ENCODE assay signal across 1 cellular context in the genomic region with DNA sequence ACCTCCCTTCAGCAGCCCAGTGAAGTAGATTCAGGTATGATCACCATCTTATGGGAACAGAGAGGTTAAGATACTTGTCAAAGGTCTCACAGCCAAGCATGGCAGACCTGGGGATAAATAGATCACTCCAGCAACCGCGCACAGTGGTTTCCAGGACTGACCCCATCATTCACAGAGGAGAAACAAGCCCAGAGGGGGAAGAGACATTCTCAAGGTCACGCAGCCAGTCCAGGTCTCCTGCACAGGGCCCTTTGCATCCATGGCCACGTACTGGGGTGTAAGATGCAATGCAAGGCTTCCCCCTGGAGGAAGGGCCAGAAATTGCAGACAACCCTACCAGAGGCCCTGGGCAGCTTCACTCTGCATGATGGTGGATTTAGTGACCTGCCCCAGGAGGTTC.
A peak's percentile ranks its signal among the peaks of the same experiment; 100 is the strongest.
TF ChIP-seq lines count a peak whose summit lies in the region.

No MANE protein-coding gene starts in this region.

TF ChIP-seq in HepG2, 621 proteins besides CTCF, POLR2A, EP300 and RAD21:
- TF ChIP-seq ZSCAN30 (CRISPR knock-in tag; IDR thresholded peaks at IDR 0.05), result no peak
- TF ChIP-seq ZNF615 (CRISPR knock-in tag; IDR thresholded peaks at IDR 0.05; ENCODE audit: borderline replicate concordance), result no peak
- TF ChIP-seq KDM2A (CRISPR knock-in tag; IDR thresholded peaks at IDR 0.05; ENCODE audit: borderline replicate concordance, low read depth), result peak; percentile 44; the same call in 1 of the 2 replicates
- TF ChIP-seq, protein P1, sequence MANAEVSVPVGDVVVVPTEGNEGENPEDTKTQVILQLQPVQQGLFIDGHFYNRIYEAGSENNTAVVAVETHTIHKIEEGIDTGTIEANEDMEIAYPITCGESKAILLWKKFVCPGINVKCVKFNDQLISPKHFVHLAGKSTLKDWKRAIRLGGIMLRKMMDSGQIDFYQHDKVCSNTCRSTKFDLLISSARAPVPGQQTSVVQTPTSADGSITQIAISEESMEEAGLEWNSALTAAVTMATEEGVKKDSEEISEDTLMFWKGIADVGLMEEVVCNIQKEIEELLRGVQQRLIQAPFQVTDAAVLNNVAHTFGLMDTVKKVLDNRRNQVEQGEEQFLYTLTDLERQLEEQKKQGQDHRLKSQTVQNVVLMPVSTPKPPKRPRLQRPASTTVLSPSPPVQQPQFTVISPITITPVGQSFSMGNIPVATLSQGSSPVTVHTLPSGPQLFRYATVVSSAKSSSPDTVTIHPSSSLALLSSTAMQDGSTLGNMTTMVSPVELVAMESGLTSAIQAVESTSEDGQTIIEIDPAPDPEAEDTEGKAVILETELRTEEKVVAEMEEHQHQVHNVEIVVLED (CRISPR knock-in tag; IDR thresholded peaks at IDR 0.05; ENCODE audit: borderline replicate concordance), result no peak
- TF ChIP-seq, protein P2, sequence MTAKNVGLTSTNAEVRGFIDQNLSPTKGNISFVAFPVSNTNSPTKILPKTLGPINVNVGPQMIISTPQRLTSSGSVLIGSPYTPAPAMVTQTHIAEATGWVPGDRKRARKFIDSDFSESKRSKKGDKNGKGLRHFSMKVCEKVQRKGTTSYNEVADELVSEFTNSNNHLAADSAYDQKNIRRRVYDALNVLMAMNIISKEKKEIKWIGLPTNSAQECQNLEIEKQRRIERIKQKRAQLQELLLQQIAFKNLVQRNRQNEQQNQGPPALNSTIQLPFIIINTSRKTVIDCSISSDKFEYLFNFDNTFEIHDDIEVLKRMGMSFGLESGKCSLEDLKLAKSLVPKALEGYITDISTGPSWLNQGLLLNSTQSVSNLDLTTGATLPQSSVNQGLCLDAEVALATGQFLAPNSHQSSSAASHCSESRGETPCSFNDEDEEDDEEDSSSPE (CRISPR knock-in tag; IDR thresholded peaks at IDR 0.05), result no peak
- TF ChIP-seq BORCS8-MEF2B (CRISPR knock-in tag; IDR thresholded peaks at IDR 0.05), result 0 out of 2 replicates have a peak, but pooled peaks have one; percentile 28
- TF ChIP-seq ZNF274 (CRISPR knock-in tag; IDR thresholded peaks at IDR 0.05), result no peak
- no peak for TF ChIP-seq ESRRA (CRISPR knock-in tag; IDR thresholded peaks at IDR 0.05; ENCODE audit: low read depth)
- TF ChIP-seq ZNF850 (CRISPR knock-in tag; conservative IDR thresholded peaks at IDR 0.05), result no peak
- no peak for TF ChIP-seq RBAK (CRISPR knock-in tag; IDR thresholded peaks at IDR 0.05)
- TF ChIP-seq ZMYM3 (CRISPR knock-in tag; IDR thresholded peaks at IDR 0.05), result peak; percentile 87
- TF ChIP-seq, protein P3, sequence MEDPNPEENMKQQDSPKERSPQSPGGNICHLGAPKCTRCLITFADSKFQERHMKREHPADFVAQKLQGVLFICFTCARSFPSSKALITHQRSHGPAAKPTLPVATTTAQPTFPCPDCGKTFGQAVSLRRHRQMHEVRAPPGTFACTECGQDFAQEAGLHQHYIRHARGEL (CRISPR knock-in tag; IDR thresholded peaks at IDR 0.05), result no peak
- no peak for TF ChIP-seq RCOR2 (CRISPR knock-in tag; IDR thresholded peaks at IDR 0.05)
- no peak for TF ChIP-seq GATA4 (IDR thresholded peaks at IDR 0.05; ENCODE audit: borderline replicate concordance, low read depth)
- TF ChIP-seq TCF7 (IDR thresholded peaks at IDR 0.05; ENCODE audit: low read depth), result no peak
- TF ChIP-seq ZNF605 (CRISPR knock-in tag; IDR thresholded peaks at IDR 0.05), result 0 out of 2 replicates have a peak, but pooled peaks have one; percentile 30
- TF ChIP-seq CREB1 (IDR thresholded peaks at IDR 0.05), result no peak
- TF ChIP-seq CREB1 (CRISPR knock-in tag; IDR thresholded peaks at IDR 0.05), result no peak
- TF ChIP-seq ATM (IDR thresholded peaks at IDR 0.05; ENCODE audit: borderline replicate concordance), result no peak
- TF ChIP-seq, protein P4, sequence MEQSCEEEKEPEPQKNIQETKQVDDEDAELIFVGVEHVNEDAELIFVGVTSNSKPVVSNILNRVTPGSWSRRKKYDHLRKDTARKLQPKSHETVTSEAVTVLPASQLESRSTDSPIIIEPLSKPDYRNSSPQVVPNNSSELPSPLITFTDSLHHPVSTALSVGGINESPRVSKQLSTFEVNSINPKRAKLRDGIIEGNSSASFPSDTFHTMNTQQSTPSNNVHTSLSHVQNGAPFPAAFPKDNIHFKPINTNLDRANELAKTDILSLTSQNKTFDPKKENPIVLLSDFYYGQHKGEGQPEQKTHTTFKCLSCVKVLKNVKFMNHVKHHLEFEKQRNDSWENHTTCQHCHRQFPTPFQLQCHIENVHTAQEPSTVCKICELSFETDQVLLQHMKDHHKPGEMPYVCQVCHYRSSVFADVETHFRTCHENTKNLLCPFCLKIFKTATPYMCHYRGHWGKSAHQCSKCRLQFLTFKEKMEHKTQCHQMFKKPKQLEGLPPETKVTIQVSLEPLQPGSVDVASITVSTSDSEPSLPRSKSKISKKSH (CRISPR knock-in tag; IDR thresholded peaks at IDR 0.05; ENCODE audit: borderline replicate concordance), result 0 out of 2 replicates have a peak, but pooled peaks have one; percentile 47
- no peak for TF ChIP-seq ZNF557 (CRISPR knock-in tag; IDR thresholded peaks at IDR 0.05)
- TF ChIP-seq ZNF225 (CRISPR knock-in tag; IDR thresholded peaks at IDR 0.05), result no peak
- TF ChIP-seq, protein P5, sequence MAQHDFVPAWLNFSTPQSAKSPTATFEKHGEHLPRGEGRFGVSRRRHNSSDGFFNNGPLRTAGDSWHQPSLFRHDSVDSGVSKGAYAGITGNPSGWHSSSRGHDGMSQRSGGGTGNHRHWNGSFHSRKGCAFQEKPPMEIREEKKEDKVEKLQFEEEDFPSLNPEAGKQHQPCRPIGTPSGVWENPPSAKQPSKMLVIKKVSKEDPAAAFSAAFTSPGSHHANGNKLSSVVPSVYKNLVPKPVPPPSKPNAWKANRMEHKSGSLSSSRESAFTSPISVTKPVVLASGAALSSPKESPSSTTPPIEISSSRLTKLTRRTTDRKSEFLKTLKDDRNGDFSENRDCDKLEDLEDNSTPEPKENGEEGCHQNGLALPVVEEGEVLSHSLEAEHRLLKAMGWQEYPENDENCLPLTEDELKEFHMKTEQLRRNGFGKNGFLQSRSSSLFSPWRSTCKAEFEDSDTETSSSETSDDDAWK (CRISPR knock-in tag; IDR thresholded peaks at IDR 0.05), result no peak
- no peak for TF ChIP-seq TEAD2 (CRISPR knock-in tag; IDR thresholded peaks at IDR 0.05)
- no peak for TF ChIP-seq ZNF235 (CRISPR knock-in tag; IDR thresholded peaks at IDR 0.05; ENCODE audit: borderline replicate concordance)
- 0 out of 2 replicates have a peak, but pooled peaks have one; percentile 32 for TF ChIP-seq CBX5 (CRISPR knock-in tag; IDR thresholded peaks at IDR 0.05; ENCODE audit: borderline replicate concordance)
- TF ChIP-seq ZBTB8A (CRISPR knock-in tag; IDR thresholded peaks at IDR 0.05; ENCODE audit: borderline replicate concordance, low read depth), result no peak
- TF ChIP-seq TBX3 (IDR thresholded peaks at IDR 0.05; ENCODE audit: borderline replicate concordance), result no peak
- TF ChIP-seq ZKSCAN1 (IDR thresholded peaks at IDR 0.05; ENCODE audit: low read length), result no peak
- no peak for TF ChIP-seq RFX5 (IDR thresholded peaks at IDR 0.05; ENCODE audit: low read depth, low read length)
- TF ChIP-seq, protein P6, sequence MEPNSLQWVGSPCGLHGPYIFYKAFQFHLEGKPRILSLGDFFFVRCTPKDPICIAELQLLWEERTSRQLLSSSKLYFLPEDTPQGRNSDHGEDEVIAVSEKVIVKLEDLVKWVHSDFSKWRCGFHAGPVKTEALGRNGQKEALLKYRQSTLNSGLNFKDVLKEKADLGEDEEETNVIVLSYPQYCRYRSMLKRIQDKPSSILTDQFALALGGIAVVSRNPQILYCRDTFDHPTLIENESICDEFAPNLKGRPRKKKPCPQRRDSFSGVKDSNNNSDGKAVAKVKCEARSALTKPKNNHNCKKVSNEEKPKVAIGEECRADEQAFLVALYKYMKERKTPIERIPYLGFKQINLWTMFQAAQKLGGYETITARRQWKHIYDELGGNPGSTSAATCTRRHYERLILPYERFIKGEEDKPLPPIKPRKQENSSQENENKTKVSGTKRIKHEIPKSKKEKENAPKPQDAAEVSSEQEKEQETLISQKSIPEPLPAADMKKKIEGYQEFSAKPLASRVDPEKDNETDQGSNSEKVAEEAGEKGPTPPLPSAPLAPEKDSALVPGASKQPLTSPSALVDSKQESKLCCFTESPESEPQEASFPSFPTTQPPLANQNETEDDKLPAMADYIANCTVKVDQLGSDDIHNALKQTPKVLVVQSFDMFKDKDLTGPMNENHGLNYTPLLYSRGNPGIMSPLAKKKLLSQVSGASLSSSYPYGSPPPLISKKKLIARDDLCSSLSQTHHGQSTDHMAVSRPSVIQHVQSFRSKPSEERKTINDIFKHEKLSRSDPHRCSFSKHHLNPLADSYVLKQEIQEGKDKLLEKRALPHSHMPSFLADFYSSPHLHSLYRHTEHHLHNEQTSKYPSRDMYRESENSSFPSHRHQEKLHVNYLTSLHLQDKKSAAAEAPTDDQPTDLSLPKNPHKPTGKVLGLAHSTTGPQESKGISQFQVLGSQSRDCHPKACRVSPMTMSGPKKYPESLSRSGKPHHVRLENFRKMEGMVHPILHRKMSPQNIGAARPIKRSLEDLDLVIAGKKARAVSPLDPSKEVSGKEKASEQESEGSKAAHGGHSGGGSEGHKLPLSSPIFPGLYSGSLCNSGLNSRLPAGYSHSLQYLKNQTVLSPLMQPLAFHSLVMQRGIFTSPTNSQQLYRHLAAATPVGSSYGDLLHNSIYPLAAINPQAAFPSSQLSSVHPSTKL (CRISPR knock-in tag; IDR thresholded peaks at IDR 0.05), result 0 out of 2 replicates have a peak, but pooled peaks have one; percentile 12
- no peak for TF ChIP-seq GFI1 (CRISPR knock-in tag; IDR thresholded peaks at IDR 0.05; ENCODE audit: borderline replicate concordance)
- no peak for TF ChIP-seq ZNF180 (CRISPR knock-in tag; IDR thresholded peaks at IDR 0.05; ENCODE audit: borderline replicate concordance, low read depth)
- peak; percentile 28 for TF ChIP-seq XRCC5 (optimal IDR thresholded peaks at IDR 0.05; ENCODE audit: low read length)
- TF ChIP-seq FOXO1 (CRISPR knock-in tag; IDR thresholded peaks at IDR 0.05), result no peak
- TF ChIP-seq ZNF296 (CRISPR knock-in tag; conservative IDR thresholded peaks at IDR 0.05), result no peak
- peak; percentile 51 for TF ChIP-seq SMC3 (IDR thresholded peaks at IDR 0.05; ENCODE audit: low read length)
- TF ChIP-seq, protein P7, sequence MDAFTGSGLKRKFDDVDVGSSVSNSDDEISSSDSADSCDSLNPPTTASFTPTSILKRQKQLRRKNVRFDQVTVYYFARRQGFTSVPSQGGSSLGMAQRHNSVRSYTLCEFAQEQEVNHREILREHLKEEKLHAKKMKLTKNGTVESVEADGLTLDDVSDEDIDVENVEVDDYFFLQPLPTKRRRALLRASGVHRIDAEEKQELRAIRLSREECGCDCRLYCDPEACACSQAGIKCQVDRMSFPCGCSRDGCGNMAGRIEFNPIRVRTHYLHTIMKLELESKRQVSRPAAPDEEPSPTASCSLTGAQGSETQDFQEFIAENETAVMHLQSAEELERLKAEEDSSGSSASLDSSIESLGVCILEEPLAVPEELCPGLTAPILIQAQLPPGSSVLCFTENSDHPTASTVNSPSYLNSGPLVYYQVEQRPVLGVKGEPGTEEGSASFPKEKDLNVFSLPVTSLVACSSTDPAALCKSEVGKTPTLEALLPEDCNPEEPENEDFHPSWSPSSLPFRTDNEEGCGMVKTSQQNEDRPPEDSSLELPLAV (CRISPR knock-in tag; conservative IDR thresholded peaks at IDR 0.05; ENCODE audit: low read depth), result no peak
- TF ChIP-seq ZNF546 (CRISPR knock-in tag; conservative IDR thresholded peaks at IDR 0.05), result no peak
- TF ChIP-seq ZNF768 (CRISPR knock-in tag; IDR thresholded peaks at IDR 0.05), result peak; percentile 94
- no peak for TF ChIP-seq ZNF510 (CRISPR knock-in tag; IDR thresholded peaks at IDR 0.05; ENCODE audit: low read depth)
- no peak for TF ChIP-seq ZNF891 (CRISPR knock-in tag; IDR thresholded peaks at IDR 0.05)
- TF ChIP-seq, protein P8, sequence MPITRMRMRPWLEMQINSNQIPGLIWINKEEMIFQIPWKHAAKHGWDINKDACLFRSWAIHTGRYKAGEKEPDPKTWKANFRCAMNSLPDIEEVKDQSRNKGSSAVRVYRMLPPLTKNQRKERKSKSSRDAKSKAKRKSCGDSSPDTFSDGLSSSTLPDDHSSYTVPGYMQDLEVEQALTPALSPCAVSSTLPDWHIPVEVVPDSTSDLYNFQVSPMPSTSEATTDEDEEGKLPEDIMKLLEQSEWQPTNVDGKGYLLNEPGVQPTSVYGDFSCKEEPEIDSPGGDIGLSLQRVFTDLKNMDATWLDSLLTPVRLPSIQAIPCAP (CRISPR knock-in tag; IDR thresholded peaks at IDR 0.05; ENCODE audit: low read depth), result no peak
- TF ChIP-seq, protein P9, sequence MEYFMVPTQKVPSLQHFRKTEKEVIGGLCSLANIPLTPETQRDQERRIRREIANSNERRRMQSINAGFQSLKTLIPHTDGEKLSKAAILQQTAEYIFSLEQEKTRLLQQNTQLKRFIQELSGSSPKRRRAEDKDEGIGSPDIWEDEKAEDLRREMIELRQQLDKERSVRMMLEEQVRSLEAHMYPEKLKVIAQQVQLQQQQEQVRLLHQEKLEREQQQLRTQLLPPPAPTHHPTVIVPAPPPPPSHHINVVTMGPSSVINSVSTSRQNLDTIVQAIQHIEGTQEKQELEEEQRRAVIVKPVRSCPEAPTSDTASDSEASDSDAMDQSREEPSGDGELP (IDR thresholded peaks at IDR 0.05; ENCODE audit: borderline replicate concordance, low read depth), result no peak
- TF ChIP-seq STAG1 (CRISPR knock-in tag; IDR thresholded peaks at IDR 0.05), result peak; percentile 61
- TF ChIP-seq HMGA1 (CRISPR knock-in tag; conservative IDR thresholded peaks at IDR 0.05), result no peak
- TF ChIP-seq, protein P10, sequence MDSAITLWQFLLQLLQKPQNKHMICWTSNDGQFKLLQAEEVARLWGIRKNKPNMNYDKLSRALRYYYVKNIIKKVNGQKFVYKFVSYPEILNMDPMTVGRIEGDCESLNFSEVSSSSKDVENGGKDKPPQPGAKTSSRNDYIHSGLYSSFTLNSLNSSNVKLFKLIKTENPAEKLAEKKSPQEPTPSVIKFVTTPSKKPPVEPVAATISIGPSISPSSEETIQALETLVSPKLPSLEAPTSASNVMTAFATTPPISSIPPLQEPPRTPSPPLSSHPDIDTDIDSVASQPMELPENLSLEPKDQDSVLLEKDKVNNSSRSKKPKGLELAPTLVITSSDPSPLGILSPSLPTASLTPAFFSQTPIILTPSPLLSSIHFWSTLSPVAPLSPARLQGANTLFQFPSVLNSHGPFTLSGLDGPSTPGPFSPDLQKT (CRISPR knock-in tag; IDR thresholded peaks at IDR 0.05; ENCODE audit: borderline replicate concordance), result no peak
- TF ChIP-seq ZNF501 (CRISPR knock-in tag; IDR thresholded peaks at IDR 0.05), result no peak
- no peak for TF ChIP-seq YEATS4 (CRISPR knock-in tag; IDR thresholded peaks at IDR 0.05; ENCODE audit: borderline replicate concordance)
- TF ChIP-seq TGIF2 (CRISPR knock-in tag; IDR thresholded peaks at IDR 0.05), result no peak
- no peak for TF ChIP-seq RFX3 (CRISPR knock-in tag; IDR thresholded peaks at IDR 0.05)
- TF ChIP-seq MED13 (CRISPR knock-in tag; IDR thresholded peaks at IDR 0.05), result no peak
